8 cellular contexts compared by ENCODE assay signal in the genomic region with DNA sequence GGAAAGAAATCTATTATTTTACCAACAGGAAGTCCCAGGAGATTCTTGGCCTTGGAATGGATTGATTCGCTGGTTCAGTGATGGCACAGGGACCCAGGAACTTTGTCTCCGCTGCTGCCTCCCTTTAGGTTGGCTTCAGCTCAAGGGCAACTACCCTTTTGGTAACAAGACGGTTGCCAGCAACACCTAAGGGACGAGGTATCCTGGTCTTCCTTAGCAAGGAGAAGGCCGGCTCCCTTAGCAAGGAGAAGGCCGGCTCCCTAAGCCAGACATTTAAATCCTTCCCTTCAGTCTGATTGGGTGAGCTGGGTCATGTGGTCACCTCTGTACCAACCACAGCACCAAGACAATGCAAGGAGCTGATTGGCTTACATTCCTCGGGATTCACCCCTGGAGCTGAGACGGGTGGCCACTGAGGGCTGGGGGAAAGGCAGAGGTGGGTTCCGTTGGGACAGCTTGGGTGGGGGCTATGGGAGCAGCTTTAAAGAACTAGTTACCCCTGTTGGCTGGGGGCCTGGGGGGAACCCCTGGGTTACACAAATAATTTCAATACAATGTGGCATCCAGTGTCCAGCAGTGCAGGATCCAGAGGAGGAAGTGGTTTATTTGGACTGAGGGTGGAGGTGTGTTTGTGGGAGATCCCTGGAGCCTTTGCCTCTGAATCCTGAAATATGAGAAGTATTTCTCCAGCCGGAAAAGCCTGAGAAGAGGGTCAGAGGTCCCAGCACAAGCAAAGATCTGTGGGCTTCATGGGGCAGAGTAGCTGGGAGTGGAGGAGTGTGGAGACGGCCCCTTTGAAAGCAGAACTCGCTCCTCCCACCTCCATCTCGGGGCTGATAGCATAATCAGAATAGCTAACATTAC. TPM values are rescaled to one million over a fixed set of nuclear protein-coding genes. Genes with fewer than 3 reads are reported as not detected.
A peak's percentile ranks its signal among the peaks of the same experiment; 100 is the strongest.
DNase-seq lines count a peak whose midpoint lies in the region; ATAC-seq and TF ChIP-seq lines count a peak whose summit lies in the region.

No MANE protein-coding gene starts in this region.

- ATAC-seq in GM21447 (IDR thresholded peaks at IDR 0.05; ENCODE audit: unreplicated experiment) = no peak
- no peak for ATAC-seq in GM21390 (IDR thresholded peaks at IDR 0.05; ENCODE audit: unreplicated experiment)
- no peak for ATAC-seq in HG02798 (IDR thresholded peaks at IDR 0.05; ENCODE audit: poor library complexity, unreplicated experiment)

- H3K27me3 Mint-ChIP-seq in Calu3 (ENCODE audit: unreplicated experiment) (no peaks in the 10 kb centered on the region), endodermal cell (ENCODE audit: insufficient read depth) (no peaks in the 10 kb centered on the region)

- H3K36me3 Mint-ChIP-seq in Calu3 (ENCODE audit: insufficient read depth, unreplicated experiment) (peaks cover 9% of the 10 kb centered on the region), endodermal cell (ENCODE audit: low read depth) (no peaks in the 10 kb centered on the region)

- H3K4ac ChIP-seq in neuronal stem cell (ENCODE audit: low read length) = no peak overlapping the region

- H4K8ac ChIP-seq in neuronal stem cell (ENCODE audit: low read depth, low read length) = no peak overlapping the region

- H3K4me3 ChIP-seq in endodermal cell (ENCODE audit: low read length) (peak overlapping the region; percentile 53), neuronal stem cell (ENCODE audit: low read length in 2 of 2) (peak overlapping the region in 1 of 2 donors; percentile 49)

- H3K4me2 ChIP-seq in neuronal stem cell (ENCODE audit: insufficient read depth, low read length, poor library complexity, severe bottlenecking) = peak overlapping the region; percentile 18

- no peak overlapping the region for H3K23ac ChIP-seq in neuronal stem cell (ENCODE audit: low read depth, low read length, poor library complexity)

- no peak overlapping the region for H2BK12ac ChIP-seq in neuronal stem cell (ENCODE audit: low read length)

- peak overlapping the region; percentile 67 for H3K27ac ChIP-seq in endodermal cell (ENCODE audit: low read depth, low read length)
- peak overlapping the region; percentile 58 for H3K27ac ChIP-seq in neuronal stem cell (replicated peaks; ENCODE audit: low read length)

- H2BK120ac ChIP-seq in neuronal stem cell (ENCODE audit: low read depth, low read length) = no peak overlapping the region

- H3K4me3 Mint-ChIP-seq in Calu3 (ENCODE audit: low read depth, unreplicated experiment) (peak overlapping the region; percentile 64), endodermal cell (peak overlapping the region; percentile 19)

- H2BK15ac ChIP-seq in neuronal stem cell (ENCODE audit: low read length) = no peak overlapping the region

- H3K27ac Mint-ChIP-seq in Calu3 (ENCODE audit: unreplicated experiment) (peak overlapping the region; percentile 78), endodermal cell (peak overlapping the region; percentile 85)

- H2BK5ac ChIP-seq in neuronal stem cell (ENCODE audit: low read length) = no peak overlapping the region

- H3K36me3 ChIP-seq in endodermal cell (ENCODE audit: control insufficient read depth, insufficient read depth, low read length) (no peaks in the 10 kb centered on the region), neuronal stem cell (replicated peaks in 1 of 2; ENCODE audit: control insufficient read depth in 2 of 2, insufficient read depth in 2 of 2, low read length in 2 of 2) (no peaks in the 10 kb centered on the region)

- H3K18ac ChIP-seq in neuronal stem cell (ENCODE audit: low read length) = peak overlapping the region; percentile 3

- H3K4me1 Mint-ChIP-seq in Calu3 (ENCODE audit: low read depth, unreplicated experiment) = peaks cover 20% of the 10 kb centered on the region
- H3K4me1 Mint-ChIP-seq in endodermal cell = peaks cover 21% of the 10 kb centered on the region

- H2AK5ac ChIP-seq in neuronal stem cell (ENCODE audit: low read depth, low read length) = no peak overlapping the region

- H3K9me3 ChIP-seq in endodermal cell (ENCODE audit: control insufficient read depth, low read length) = no peaks in the 10 kb centered on the region
- H3K9me3 ChIP-seq in neuronal stem cell (replicated peaks in 1 of 2; ENCODE audit: control insufficient read depth in 2 of 2, insufficient read depth in 1 of 2, low read depth in 1 of 2, low read length in 2 of 2) = no peaks in the 10 kb centered on the region

- peaks cover 5% of the 10 kb centered on the region for H3K4me1 ChIP-seq in endodermal cell (ENCODE audit: control insufficient read depth, insufficient read depth, low read length)
- H3K4me1 ChIP-seq in neuronal stem cell (ENCODE audit: control insufficient read depth in 2 of 2, insufficient read depth in 1 of 2, low read depth in 1 of 2, low read length in 2 of 2) = peaks cover 4 to 9% of the 10 kb centered on the region in 2 donors

- H3K9ac ChIP-seq in endodermal cell (ENCODE audit: extremely low read depth, low read length, poor library complexity, severe bottlenecking) = no peak overlapping the region
- H3K9ac ChIP-seq in neuronal stem cell (ENCODE audit: low read depth, low read length, poor library complexity) = no peak overlapping the region

- CTCF ChIA-PET in Calu3 (lab: Charles Lee) = interaction anchor here (0.7 to 1.4 kb wide), 4 partner anchors 36 to 143 kb away, joined by 3 to 4 read pairs (median 3); no protein-coding TSS in a partner anchor

- DNase-seq in Calu3 (peak; percentile 67), NCI-H748 treated with DMSO at 0.1 percent for 48 hours (lab: John Stamatoyannopoulos, UW) (peak; percentile 13), endodermal cell (peak; percentile 86), neuronal stem cell (ENCODE audit: low spot score) (no peak), ureter (ENCODE audit: low spot score) (no peak)

- no peak overlapping the region for H4K91ac ChIP-seq in neuronal stem cell (ENCODE audit: low read depth, low read length, poor library complexity)

- peak overlapping the region; percentile 79 for H2AFZ ChIP-seq in neuronal stem cell (ENCODE audit: low read length)

- H3K9me3 Mint-ChIP-seq in Calu3 (ENCODE audit: low read depth, unreplicated experiment) (no peaks in the 10 kb centered on the region), endodermal cell (peaks cover 14% of the 10 kb centered on the region)

- TF ChIP-seq CTCF in Calu3 (IDR thresholded peaks at IDR 0.05; ENCODE audit: unreplicated experiment) (no peak), endodermal cell (conservative IDR thresholded peaks at IDR 0.05) (no peak)

- H3K27me3 ChIP-seq in endodermal cell (ENCODE audit: control insufficient read depth, insufficient read depth, low read length, poor library complexity, severe bottlenecking) (no peaks in the 10 kb centered on the region), neuronal stem cell (ENCODE audit: control insufficient read depth in 3 of 3, insufficient read depth in 3 of 3, low read depth in 1 of 3, low read length in 3 of 3) (no peaks in the 10 kb centered on the region)

- intact Hi-C loops in Calu3 (cut with micrococcal nuclease; ENCODE audit: unreplicated experiment) = no loop called here

- BruUV-seq in Calu3 (replicated peaks; lab: Mats Ljungman, UMichigan) = no TSS peak

- WGBS in endodermal cell (ENCODE audit: insufficient coverage in 1 of 2, insufficient read length in 1 of 2), 2 experiments = 43 to 49% methylated on average over 9 to 13 of the region's 13 CpGs
- WGBS in neuronal stem cell (ENCODE audit: extremely low coverage in 2 of 2, insufficient read length in 2 of 2, insufficient replicate concordance in 1 of 2), 2 donors = no CpG with 5 or more reads among the region's 13 CpGs

- H3K14ac ChIP-seq in neuronal stem cell (ENCODE audit: low read length) = no peak overlapping the region

- no peaks in the 10 kb centered on the region for H3K79me1 ChIP-seq in neuronal stem cell (ENCODE audit: low read depth, low read length)

RNA-seq across cellular contexts. Expression of a gene that starts 20.7 kb away (rescaled TPM):
- total RNA-seq in Calu3 (2022) (45.2 and 62.7 TPM in 2 replicates), endodermal cell (100 to 1,000 TPM; 119 to 146 TPM), ureter (163 TPM)
- polyA plus RNA-seq in endodermal cell (2013, experiment 1 of 2) = 182 TPM
- 170 TPM for polyA plus RNA-seq in endodermal cell (2013, experiment 2 of 2)
- polyA plus RNA-seq in neuronal stem cell (2013, experiment 1 of 2) = 102 TPM
- polyA plus RNA-seq in neuronal stem cell (2013, experiment 2 of 2) = 104 TPM

Comparison
In these comparisons a context has a peak if more than half of its experiments do, and no peak if none do; other contexts are left out.
1. DNase-seq: peak in Calu3 (single experiment), NCI-H748 treated with DMSO at 0.1 percent for 48 hours (single experiment) and endodermal cell (single experiment); none in neuronal stem cell (single experiment) and ureter (single experiment).